Comparison of ENCODE assay signal across 23 cellular contexts in genomic region chr7:10475940-10476641, GRCh38.
"Had no signal": no experiment of that assay in that cellular context is flagged by ENCODE, and none has a peak within 500 bp of the region (broad histone marks: within the 10 kb centered on the region; RNA-seq: fewer than 3 reads in every experiment).

No MANE protein-coding gene starts in this region.

- H3K4me3 Mint-ChIP-seq: activated CD4-positive, alpha-beta memory T cell treated with anti-CD3 and anti-CD28 coated beads, Interleukin-2, amount 10 ng/mL, durations not matched to agents 7 days and 5 days; activated CD4-positive, alpha-beta T cell treated with anti-CD3 and anti-CD28 coated beads for 36 hours; activated naive CD4-positive, alpha-beta T cell treated with anti-CD3 and anti-CD28 coated beads, Interleukin-2, amount 10 ng/mL, durations not matched to agents 7 days and 5 days; activated naive CD8-positive, alpha-beta T cell treated with anti-CD3 and anti-CD28 coated beads for 36 hours; activated T-cell treated with anti-CD3 and anti-CD28 coated beads, Interleukin-2, amount 50 U/mL, for 72 hours; T-cell had no signal

- H3K27me3 ChIP-seq: brain microvascular endothelial cell, cardiac muscle cell, MG63 had no signal

- H3K36me3 ChIP-seq: brain microvascular endothelial cell, cardiac muscle cell, MG63 had no signal

- H3K27ac Mint-ChIP-seq: activated CD4-positive, alpha-beta memory T cell treated with anti-CD3 and anti-CD28 coated beads, Interleukin-2, amount 10 ng/mL, durations not matched to agents 7 days and 5 days; activated CD4-positive, alpha-beta T cell treated with anti-CD3 and anti-CD28 coated beads for 36 hours; activated naive CD4-positive, alpha-beta T cell treated with anti-CD3 and anti-CD28 coated beads, Interleukin-2, amount 10 ng/mL, durations not matched to agents 7 days and 5 days; activated naive CD8-positive, alpha-beta T cell treated with anti-CD3 and anti-CD28 coated beads for 36 hours; activated T-cell treated with anti-CD3 and anti-CD28 coated beads, Interleukin-2, amount 50 U/mL, for 72 hours; activated T-helper 2 cell treated with anti-CD3 and anti-CD28 coated beads, Interferon-gamma antibody, Interleukin-2, Interleukin-4, amounts not matched to agents 10 μg/mL and 5 μg/mL and 100 μg/mL, durations not matched to agents 14 hours and 24 hours and 36 hours; T-cell had no signal

- H3K27ac ChIP-seq: brain microvascular endothelial cell, cardiac muscle cell, VCaP had no signal

- H3K4me3 ChIP-seq: cardiac muscle cell, MG63 had no signal

- ATAC-seq: activated CD4-positive, alpha-beta T cell treated with anti-CD3 and anti-CD28 coated beads for 36 hours; activated T-cell treated with anti-CD3 and anti-CD28 coated beads, Interleukin-2, amount 50 U/mL, for 72 hours; PC-3; T-cell had no signal

- DNase-seq: activated CD4-positive, alpha-beta memory T cell treated with anti-CD3 and anti-CD28 coated beads, Interleukin-2, amount 10 ng/mL, durations not matched to agents 7 days and 5 days; activated CD4-positive, alpha-beta T cell treated with anti-CD3 and anti-CD28 coated beads for 36 hours; activated CD4-positive, alpha-beta T cell treated with anti-CD3 and anti-CD28 coated beads, Interleukin-2, amount 50 U/mL, for 1 hour; activated gamma-delta T cell treated with Interleukin-2 at 50 U/mL for 16 hours; activated naive CD4-positive, alpha-beta T cell treated with anti-CD3 and anti-CD28 coated beads, Interleukin-2, amount 10 ng/mL, durations not matched to agents 7 days and 5 days; activated naive CD8-positive, alpha-beta T cell treated with anti-CD3 and anti-CD28 coated beads for 36 hours; activated T-cell treated with anti-CD3 and anti-CD28 coated beads for 4 hours; activated T-cell treated with anti-CD3 and anti-CD28 coated beads, Interleukin-2, amount 50 U/mL, for 72 hours; brain microvascular endothelial cell; MG63; NCI-H1105 treated with DMSO at 0.1 percent for 48 hours; NCI-H1436 treated with DMSO at 0.1 percent for 48 hours; NCI-H187; NCI-H2081; NCI-H510A treated with DMSO at 0.1 percent for 48 hours; NCI-H69; NK-92 treated with Interleukin-12 subunit alpha and Interleukin-12 subunit beta, amount 100 ng/mL, for 24 hours; PC-3; SHP77 treated with DMSO at 0.1 percent for 48 hours; T-cell had no signal

- H3K4me1 Mint-ChIP-seq: activated CD4-positive, alpha-beta memory T cell treated with anti-CD3 and anti-CD28 coated beads, Interleukin-2, amount 10 ng/mL, durations not matched to agents 7 days and 5 days; activated CD4-positive, alpha-beta T cell treated with anti-CD3 and anti-CD28 coated beads for 36 hours; activated naive CD4-positive, alpha-beta T cell treated with anti-CD3 and anti-CD28 coated beads, Interleukin-2, amount 10 ng/mL, durations not matched to agents 7 days and 5 days; activated naive CD8-positive, alpha-beta T cell treated with anti-CD3 and anti-CD28 coated beads for 36 hours; T-cell had no signal

- H3K36me3 Mint-ChIP-seq: activated naive CD4-positive, alpha-beta T cell treated with anti-CD3 and anti-CD28 coated beads, Interleukin-2, amount 10 ng/mL, durations not matched to agents 7 days and 5 days; activated naive CD8-positive, alpha-beta T cell treated with anti-CD3 and anti-CD28 coated beads for 36 hours; T-cell had no signal

- H3K9me3 ChIP-seq: MG63 had no signal

- H3K9me3 Mint-ChIP-seq: activated naive CD4-positive, alpha-beta T cell treated with anti-CD3 and anti-CD28 coated beads, Interleukin-2, amount 10 ng/mL, durations not matched to agents 7 days and 5 days; activated naive CD8-positive, alpha-beta T cell treated with anti-CD3 and anti-CD28 coated beads for 36 hours; activated T-cell treated with anti-CD3 and anti-CD28 coated beads, Interleukin-2, amount 50 U/mL, for 72 hours; activated T-helper 2 cell treated with anti-CD3 and anti-CD28 coated beads, Interferon-gamma antibody, Interleukin-2, Interleukin-4, amounts not matched to agents 10 μg/mL and 5 μg/mL and 100 μg/mL, durations not matched to agents 14 hours and 24 hours and 36 hours; T-cell had no signal

- H3K27me3 Mint-ChIP-seq: activated CD4-positive, alpha-beta memory T cell treated with anti-CD3 and anti-CD28 coated beads, Interleukin-2, amount 10 ng/mL, durations not matched to agents 7 days and 5 days; activated CD4-positive, alpha-beta T cell treated with anti-CD3 and anti-CD28 coated beads for 36 hours; activated naive CD4-positive, alpha-beta T cell treated with anti-CD3 and anti-CD28 coated beads, Interleukin-2, amount 10 ng/mL, durations not matched to agents 7 days and 5 days; activated naive CD8-positive, alpha-beta T cell treated with anti-CD3 and anti-CD28 coated beads for 36 hours; T-cell had no signal
